In genomic region chr11:93072236-93072635, GRCh38 we compare ENCODE assay signal across 25 cellular contexts.
DNase-seq lines count a peak whose midpoint lies in the region; ATAC-seq and TF ChIP-seq lines count a peak whose summit lies in the region.
"Had no signal": no experiment of that assay in that cellular context is flagged by ENCODE, and none has a peak within 500 bp of the region (broad histone marks: within the 10 kb centered on the region; RNA-seq: fewer than 3 reads in every experiment).

No MANE protein-coding gene starts in this region.

- CTCF ChIA-PET in WTC11 (lab: Charles Lee), result interaction anchor here (0.9 to 1.3 kb wide), 2 partner anchors 17 to 130 kb away, joined by 3 to 5 read pairs; no protein-coding TSS in a partner anchor

- H4K91ac ChIP-seq in H9 (ENCODE audit: insufficient read length, low read depth, low read length), result no peak overlapping the region

- H2AFZ ChIP-seq in H9 (ENCODE audit: low read length), result no peak overlapping the region
- H2AFZ ChIP-seq in neural progenitor cell (replicated peaks), result peak overlapping the region; percentile 38

- peak overlapping the region; percentile 93 to 99 (median 97) for H3K27ac Mint-ChIP-seq in H9
- peak overlapping the region; percentile 95 for H3K27ac Mint-ChIP-seq in WTC11
- H3K27ac Mint-ChIP-seq in neural progenitor cell, result no peak overlapping the region
- no peak overlapping the region for H3K27ac Mint-ChIP-seq in endothelial cell (ENCODE audit: unreplicated experiment)
- H3K27ac Mint-ChIP-seq: HFFc6 had no signal

- peaks cover 49 to 62% of the 10 kb centered on the region in 2 experiments for H3K4me1 Mint-ChIP-seq in H9
- H3K4me1 Mint-ChIP-seq in WTC11, result peaks cover 65% of the 10 kb centered on the region
- no peaks in the 10 kb centered on the region for H3K4me1 Mint-ChIP-seq in neural progenitor cell
- peaks cover 10% of the 10 kb centered on the region for H3K4me1 Mint-ChIP-seq in endothelial cell (ENCODE audit: unreplicated experiment)

- H3K27me3 Mint-ChIP-seq in H9 (ENCODE audit: low read depth), result no peaks in the 10 kb centered on the region
- peaks cover 5% of the 10 kb centered on the region; the same call in 1 of the 2 replicates for H3K27me3 Mint-ChIP-seq in WTC11 (ENCODE audit: low read depth)
- H3K27me3 Mint-ChIP-seq in neural progenitor cell (ENCODE audit: insufficient read depth, low read depth), result no peaks in the 10 kb centered on the region
- H3K27me3 Mint-ChIP-seq in endothelial cell (ENCODE audit: unreplicated experiment), result no peaks in the 10 kb centered on the region

- H2BK12ac ChIP-seq in H9 (ENCODE audit: insufficient read length, low read depth, low read length), result no peak overlapping the region

- H3K56ac ChIP-seq in H9 (ENCODE audit: insufficient read length, low read depth, low read length), result no peak overlapping the region

- H3K36me3 ChIP-seq in iPS-15b (ENCODE audit: control insufficient read depth, insufficient read depth, low read length) (no peaks in the 10 kb centered on the region), neural progenitor cell (no peaks in the 10 kb centered on the region)
- H3K36me3 ChIP-seq: BE2C had no signal

- H4K5ac ChIP-seq in H9 (ENCODE audit: insufficient read length, low read depth, low read length), result no peak overlapping the region

- H4K20me1 ChIP-seq in H9 (ENCODE audit: control insufficient read depth, insufficient read depth, insufficient read length) (no peaks in the 10 kb centered on the region), neural progenitor cell (ENCODE audit: low read depth) (no peaks in the 10 kb centered on the region)

- no peaks in the 10 kb centered on the region for H3K23me2 ChIP-seq in H9 (ENCODE audit: insufficient read length, low read depth, low read length, poor library complexity, severe bottlenecking)

- H3K9me3 Mint-ChIP-seq in H9, result peaks cover 9 to 11% of the 10 kb centered on the region in 2 experiments
- H3K9me3 Mint-ChIP-seq in WTC11, result peaks cover 19% of the 10 kb centered on the region
- peaks cover 5% of the 10 kb centered on the region for H3K9me3 Mint-ChIP-seq in neural progenitor cell
- H3K9me3 Mint-ChIP-seq in endothelial cell (ENCODE audit: unreplicated experiment), result no peaks in the 10 kb centered on the region
- H3K9me3 Mint-ChIP-seq: HFFc6 had no signal

- H2BK5ac ChIP-seq in H9 (ENCODE audit: insufficient read length, low read length), result no peak overlapping the region

- H3K4me1 ChIP-seq in H9 (ENCODE audit: insufficient read depth, low read length) (peaks cover 8% of the 10 kb centered on the region), iPS-15b (ENCODE audit: control insufficient read depth, insufficient read depth, low read length) (peaks cover 20% of the 10 kb centered on the region), neural progenitor cell (peaks cover 8% of the 10 kb centered on the region)
- H3K4me1 ChIP-seq: A549, BE2C had no signal

- H3K23ac ChIP-seq in H9 (ENCODE audit: insufficient read length, low read depth, low read length), result no peak overlapping the region

- H3K9me3 ChIP-seq in H9 (ENCODE audit: control insufficient read depth, low read depth, low read length) (no peaks in the 10 kb centered on the region), iPS-15b (ENCODE audit: control insufficient read depth, insufficient read depth, low read length) (no peaks in the 10 kb centered on the region), neural progenitor cell (ENCODE audit: low read depth) (no peaks in the 10 kb centered on the region)
- H3K9me3 ChIP-seq: A549, BE2C had no signal

- no peak overlapping the region for H3K9ac ChIP-seq in H9 (ENCODE audit: extremely low read depth, insufficient read length, low read length)
- H3K9ac ChIP-seq in iPS-15b (ENCODE audit: low read depth, low read length), result peak overlapping the region; percentile 62
- H3K9ac ChIP-seq in neural progenitor cell, result no peak overlapping the region
- H3K9ac ChIP-seq: KMS-11 had no signal

- H2BK20ac ChIP-seq in H9 (ENCODE audit: low read depth, low read length, poor library complexity, severe bottlenecking), result no peak overlapping the region

- no peak overlapping the region for H4K8ac ChIP-seq in H9 (replicated peaks; ENCODE audit: insufficient read length, low read depth, low read length)

- H3K4me3 Mint-ChIP-seq in H9, result peak overlapping the region; percentile 1 to 57; a peak in 2 of 5 replicates
- H3K4me3 Mint-ChIP-seq in WTC11, result peak overlapping the region; percentile 32
- H3K4me3 Mint-ChIP-seq in neural progenitor cell, result no peak overlapping the region
- H3K4me3 Mint-ChIP-seq in endothelial cell (ENCODE audit: unreplicated experiment), result no peak overlapping the region
- H3K4me3 Mint-ChIP-seq: HFFc6 had no signal

- WGBS in H9 (ENCODE audit: extremely low coverage, insufficient read length, low lambda C conversion rate), result no CpG with 5 or more reads among the region's 1 CpG

- no peak overlapping the region for H3T11ph ChIP-seq in H9 (ENCODE audit: low read length)

- no peaks in the 10 kb centered on the region for H3K79me2 ChIP-seq in H9 (ENCODE audit: insufficient read depth, low read length)
- no peaks in the 10 kb centered on the region for H3K79me2 ChIP-seq in neural progenitor cell (ENCODE audit: low read depth)

- H3K27ac ChIP-seq in H9 (ENCODE audit: insufficient read length, low read depth, low read length), result peak overlapping the region; percentile 83
- no peak overlapping the region for H3K27ac ChIP-seq in neural progenitor cell
- no peak overlapping the region for H3K27ac ChIP-seq in substantia nigra (ENCODE audit: low read depth, low read length, poor library complexity, severe bottlenecking)
- H3K27ac ChIP-seq: A549, HL-60, KMS-11, RWPE1, SK-N-MC had no signal

- peak overlapping the region; percentile 20 for H3K4me3 ChIP-seq in iPS-15b (ENCODE audit: low read depth, low read length)
- no peak overlapping the region for H3K4me3 ChIP-seq in neural progenitor cell
- H3K4me3 ChIP-seq: A549, GM12878, SK-N-MC had no signal

- ATAC-seq in WTC11, result peak; percentile 67
- ATAC-seq: A549, GM12878 had no signal

- TF ChIP-seq CTCF in H9 (conservative IDR thresholded peaks at IDR 0.05) (no peak), WTC11 (IDR thresholded peaks at IDR 0.05) (no peak), neural progenitor cell (IDR thresholded peaks at IDR 0.05) (no peak), endothelial cell (IDR thresholded peaks at IDR 0.05; ENCODE audit: unreplicated experiment) (no peak)

- peaks cover 32% of the 10 kb centered on the region for H3F3A ChIP-seq in neural progenitor cell (ENCODE audit: low read depth)

- no peak overlapping the region for H2BK120ac ChIP-seq in H9 (ENCODE audit: low read depth, low read length, poor library complexity, severe bottlenecking)

- H3K4ac ChIP-seq in H9 (ENCODE audit: low read depth, low read length), result no peak overlapping the region

- no peak overlapping the region for H3K14ac ChIP-seq in H9 (ENCODE audit: insufficient read depth, low read length)

- H3K4me2 ChIP-seq in H9 (ENCODE audit: insufficient read depth, insufficient read length, low read length) (peak overlapping the region; percentile 12), neural progenitor cell (no peak overlapping the region)
- H3K4me2 ChIP-seq: A549, KMS-11 had no signal

- DNase-seq in H9 (no peak), WTC11 (ENCODE audit: low spot score) (no peak), neural progenitor cell (ENCODE audit: low spot score) (no peak), HCEC 1CT (no peak), substantia nigra (lab: John Stamatoyannopoulos, UW) (no peak), endothelial cell (ENCODE audit: low spot score) (no peak), superior temporal gyrus (ENCODE audit: extremely low spot score) (no peak)
- DNase-seq: BE2C, DMS79 treated with DMSO at 0.1 percent for 48 hours, GOT3, HFFc6, NCI-H1092 treated with DMSO at 0.1 percent for 48 hours, NCI-H1436 treated with DMSO at 0.1 percent for 48 hours, NCI-H2029 treated with DMSO at 0.1 percent for 48 hours, NCI-H226, NCI-H510A treated with DMSO at 0.1 percent for 48 hours, NCI-H748 treated with DMSO at 0.1 percent for 48 hours, SHP77 treated with DMSO at 0.1 percent for 48 hours had no signal

- POLR2A ChIA-PET in WTC11 (lab: Charles Lee), result no interaction called here

- no peak overlapping the region for H3K18ac ChIP-seq in H9 (ENCODE audit: insufficient read length, low read depth, low read length)

- no peak overlapping the region for H2BK15ac ChIP-seq in H9 (ENCODE audit: low read depth, low read length)

- H3K36me3 Mint-ChIP-seq in H9 (ENCODE audit: insufficient read depth in 1 of 3, low read depth in 3 of 3) (peaks cover 0 to 27% (median 9%) of the 10 kb centered on the region in 3 experiments; a peak in 5 of 7 replicates), WTC11 (no peaks in the 10 kb centered on the region; the same call in 1 of the 2 replicates), neural progenitor cell (no peaks in the 10 kb centered on the region), endothelial cell (ENCODE audit: low read depth, unreplicated experiment) (no peaks in the 10 kb centered on the region)

- H2AK5ac ChIP-seq in H9 (ENCODE audit: insufficient read length, low read length), result no peak overlapping the region

- H3K27me3 ChIP-seq in H9 (ENCODE audit: insufficient read depth, low read length) (no peaks in the 10 kb centered on the region), iPS-15b (ENCODE audit: control insufficient read depth, insufficient read depth, low read length) (no peaks in the 10 kb centered on the region), neural progenitor cell (no peaks in the 10 kb centered on the region)
- H3K27me3 ChIP-seq: BE2C had no signal

- H3K79me1 ChIP-seq in H9 (ENCODE audit: insufficient read depth, low read depth, low read length, poor library complexity, severe bottlenecking), result no peaks in the 10 kb centered on the region

TF ChIP-seq in WTC11, 78 proteins besides CTCF, POLR2A, EP300 and RAD21 (continues in another document):
- no peak for TF ChIP-seq ZBTB21 (CRISPR knock-in tag; IDR thresholded peaks at IDR 0.05; ENCODE audit: borderline replicate concordance)
- TF ChIP-seq ETV6 (CRISPR knock-in tag; IDR thresholded peaks at IDR 0.05), result no peak

Comparison
In these comparisons a context has a peak if more than half of its experiments do, and no peak if none do; other contexts are left out.
1. H3K27ac Mint-ChIP-seq: peak in H9 (3 of 3) and WTC11 (single experiment); none in neural progenitor cell (single experiment) and endothelial cell (single experiment).
2. H3K4me3 Mint-ChIP-seq: peak in H9 (2 of 2) and WTC11 (single experiment); none in neural progenitor cell (single experiment) and endothelial cell (single experiment).